Comparison of ENCODE assay signal across 8 cellular contexts in genomic region chr10:13162013-13162364, GRCh38. TPM values are rescaled to one million over a fixed set of nuclear protein-coding genes. Genes with fewer than 3 reads are reported as not detected.
DNase-seq lines count a peak whose midpoint lies in the region; ATAC-seq and TF ChIP-seq lines count a peak whose summit lies in the region.

No MANE protein-coding gene starts in this region.

- TF ChIP-seq CTCF in GM12864 (IDR thresholded peaks at IDR 0.05; ENCODE audit: low read depth, low read length, missing control alignments) = no peak
- no peak for TF ChIP-seq CTCF in endothelial cell (IDR thresholded peaks at IDR 0.05; ENCODE audit: unreplicated experiment)

- H3K4me1 ChIP-seq in NT2/D1 (ENCODE audit: insufficient read depth, insufficient read length) = no peaks in the 10 kb centered on the region

- peaks cover 29% of the 10 kb centered on the region for H3K36me3 ChIP-seq in NT2/D1 (ENCODE audit: insufficient read depth, insufficient read length, low read length)

- H3K27me3 ChIP-seq in NT2/D1 (ENCODE audit: insufficient read depth, insufficient read length) = no peaks in the 10 kb centered on the region

- peaks cover 10% of the 10 kb centered on the region for H3K4me1 Mint-ChIP-seq in endothelial cell (ENCODE audit: unreplicated experiment)

- DNase-seq in GM12864 (ENCODE audit: low read depth) = no peak
- no peak for DNase-seq in NT2/D1 (ENCODE audit: low read depth, low spot score)
- DNase-seq in endothelial cell (ENCODE audit: low spot score) = peak; percentile 6
- no peak for DNase-seq in skeletal muscle cell (ENCODE audit: low read depth)
- DNase-seq in activated CD4-positive, CD25-positive, alpha-beta regulatory T cell (lab: John Stamatoyannopoulos, UW) = no peak
- no peak for DNase-seq in medulla oblongata (ENCODE audit: extremely low spot score)
- no peak for DNase-seq in NCI-H1048 (lab: John Stamatoyannopoulos, UW)

- H3K9me3 Mint-ChIP-seq in endothelial cell (ENCODE audit: unreplicated experiment) = no peaks in the 10 kb centered on the region

- H3K36me3 Mint-ChIP-seq in endothelial cell (ENCODE audit: low read depth, unreplicated experiment) = no peaks in the 10 kb centered on the region

- H3K4me3 Mint-ChIP-seq in endothelial cell (ENCODE audit: unreplicated experiment) = peak overlapping the region; percentile 88

- no peaks in the 10 kb centered on the region for H3K9me3 ChIP-seq in NT2/D1 (ENCODE audit: insufficient read depth, low read length)

- peak overlapping the region; percentile 80 for H3K4me3 ChIP-seq in GM12864 (ENCODE audit: low read depth, low read length)
- peak overlapping the region; percentile 55 for H3K4me3 ChIP-seq in NT2/D1 (ENCODE audit: insufficient read length, low read depth)
- H3K4me3 ChIP-seq in skeletal muscle cell (ENCODE audit: low read depth, low read length) = peak overlapping the region; percentile 78

- peaks cover 3% of the 10 kb centered on the region for H3K27me3 Mint-ChIP-seq in endothelial cell (ENCODE audit: unreplicated experiment)

- no peak overlapping the region for H3K27ac Mint-ChIP-seq in endothelial cell (ENCODE audit: unreplicated experiment)

- ATAC-seq in GM21825 (IDR thresholded peaks at IDR 0.05; ENCODE audit: unreplicated experiment) = no peak

- peak overlapping the region; percentile 77 for H3K9ac ChIP-seq in NT2/D1 (ENCODE audit: insufficient read length, low read depth)

RNA-seq across cellular contexts. Expression of gene MCM10, which starts 0.6 kb away (rescaled TPM):
- total RNA-seq in endothelial cell (ENCODE audit: unreplicated experiment) = 7.0 TPM
